ENCODE assay signal across 13 cellular contexts in genomic region chr1:151211972-151212705, GRCh38. TPM values are rescaled to one million over a fixed set of nuclear protein-coding genes. Genes with fewer than 3 reads are reported as not detected.
DNase-seq lines count a peak whose midpoint lies in the region; ATAC-seq and TF ChIP-seq lines count a peak whose summit lies in the region.
"Had no signal": no experiment of that assay in that cellular context is flagged by ENCODE, and none has a peak within 500 bp of the region (broad histone marks: within the 10 kb centered on the region; RNA-seq: fewer than 3 reads in every experiment).

No MANE protein-coding gene starts in this region.

- H3K27me3 Mint-ChIP-seq in activated naive CD4-positive, alpha-beta T cell treated with anti-CD3 and anti-CD28 coated beads, Interleukin-2, amount 10 ng/mL, durations not matched to agents 7 days and 5 days, result no peaks in the 10 kb centered on the region
- no peaks in the 10 kb centered on the region for H3K27me3 Mint-ChIP-seq in T-helper 2 cell treated with Interferon-gamma antibody and Interleukin-4, amounts not matched to agents 5 μg/mL and 100 μg/mL, for 36 hours (ENCODE audit: low read depth)
- no peaks in the 10 kb centered on the region for H3K27me3 Mint-ChIP-seq in chondrocyte (ENCODE audit: low read depth)

- CTCF ChIA-PET in activated naive CD4-positive, alpha-beta T cell treated with anti-CD3 and anti-CD28 coated beads, Interleukin-2, amount 10 ng/mL, durations not matched to agents 7 days and 5 days (lab: Charles Lee), result interaction anchor here (0.6 to 1.4 kb wide), 4 partner anchors 31 to 883 kb away, joined by 3 to 4 read pairs (median 4); no protein-coding TSS in a partner anchor

- peak overlapping the region; percentile 91 for H3K27ac Mint-ChIP-seq in activated naive CD4-positive, alpha-beta T cell treated with anti-CD3 and anti-CD28 coated beads, Interleukin-2, amount 10 ng/mL, durations not matched to agents 7 days and 5 days
- H3K27ac Mint-ChIP-seq in T-helper 2 cell treated with Interferon-gamma antibody and Interleukin-4, amounts not matched to agents 5 μg/mL and 100 μg/mL, for 36 hours, result peak overlapping the region; percentile 89
- H3K27ac Mint-ChIP-seq in chondrocyte (ENCODE audit: unreplicated experiment), result peak overlapping the region; percentile 75

- ATAC-seq in HG03135 (IDR thresholded peaks at IDR 0.05; ENCODE audit: unreplicated experiment), result no peak

- peaks cover 38% of the 10 kb centered on the region for H3K4me1 Mint-ChIP-seq in activated naive CD4-positive, alpha-beta T cell treated with anti-CD3 and anti-CD28 coated beads, Interleukin-2, amount 10 ng/mL, durations not matched to agents 7 days and 5 days
- H3K4me1 Mint-ChIP-seq in T-helper 2 cell treated with Interferon-gamma antibody and Interleukin-4, amounts not matched to agents 5 μg/mL and 100 μg/mL, for 36 hours (ENCODE audit: low read depth), result peaks cover 32% of the 10 kb centered on the region
- H3K4me1 Mint-ChIP-seq in chondrocyte (ENCODE audit: low read depth), result peaks cover 20% of the 10 kb centered on the region

- peak; percentile 27 for DNase-seq in activated naive CD4-positive, alpha-beta T cell treated with anti-CD3 and anti-CD28 coated beads, Interleukin-2, amount 10 ng/mL, durations not matched to agents 7 days and 5 days
- DNase-seq in activated naive CD4-positive, alpha-beta T cell treated with Interleukin-2 at 50 U/mL for 16 hours, result no peak
- peak; percentile 47 for DNase-seq in T-helper 2 cell treated with Interferon-gamma antibody and Interleukin-4, amounts not matched to agents 5 μg/mL and 100 μg/mL, for 36 hours (ENCODE audit: low spot score)
- peak; percentile 14 for DNase-seq in chondrocyte (ENCODE audit: low spot score)
- peak; percentile 40 for DNase-seq in renal cortical epithelial cell (ENCODE audit: low read depth)
- no peak for DNase-seq in superior temporal gyrus (ENCODE audit: extremely low spot score)
- no peak for DNase-seq in NCI-H524 (lab: John Stamatoyannopoulos, UW)
- DNase-seq: GOT3; stimulated activated CD4-positive, alpha-beta T cell treated with anti-CD3 and anti-CD28 coated beads, Interleukin-4, amount 100 ng/mL, for 4 hours; stimulated activated naive CD4-positive, alpha-beta T cell treated with Interleukin-2 at 50 U/mL for 16 hours had no signal

- H3K9me3 Mint-ChIP-seq in activated naive CD4-positive, alpha-beta T cell treated with anti-CD3 and anti-CD28 coated beads, Interleukin-2, amount 10 ng/mL, durations not matched to agents 7 days and 5 days, result no peaks in the 10 kb centered on the region
- H3K9me3 Mint-ChIP-seq in T-helper 2 cell treated with Interferon-gamma antibody and Interleukin-4, amounts not matched to agents 5 μg/mL and 100 μg/mL, for 36 hours, result no peaks in the 10 kb centered on the region
- no peaks in the 10 kb centered on the region for H3K9me3 Mint-ChIP-seq in chondrocyte (ENCODE audit: low read depth)

- peaks cover 38% of the 10 kb centered on the region for H3K36me3 Mint-ChIP-seq in activated naive CD4-positive, alpha-beta T cell treated with anti-CD3 and anti-CD28 coated beads, Interleukin-2, amount 10 ng/mL, durations not matched to agents 7 days and 5 days
- H3K36me3 Mint-ChIP-seq in T-helper 2 cell treated with Interferon-gamma antibody and Interleukin-4, amounts not matched to agents 5 μg/mL and 100 μg/mL, for 36 hours (ENCODE audit: low read depth), result peaks cover 33% of the 10 kb centered on the region
- peaks cover 18% of the 10 kb centered on the region for H3K36me3 Mint-ChIP-seq in chondrocyte (ENCODE audit: low read depth)

- TF ChIP-seq CTCF in chondrocyte (IDR thresholded peaks at IDR 0.05), result no peak

- peak overlapping the region; percentile 19 for H3K4me3 Mint-ChIP-seq in activated naive CD4-positive, alpha-beta T cell treated with anti-CD3 and anti-CD28 coated beads, Interleukin-2, amount 10 ng/mL, durations not matched to agents 7 days and 5 days
- H3K4me3 Mint-ChIP-seq in T-helper 2 cell treated with Interferon-gamma antibody and Interleukin-4, amounts not matched to agents 5 μg/mL and 100 μg/mL, for 36 hours, result peak overlapping the region; percentile 81
- H3K4me3 Mint-ChIP-seq in chondrocyte (ENCODE audit: unreplicated experiment), result no peak overlapping the region

RNA-seq across cellular contexts. Expression of gene PIP5K1A, which starts 13.8 kb away (rescaled TPM):
- total RNA-seq in chondrocyte, result 72.8 to 89.9 TPM (median 80.0 TPM) in 3 replicates
- total RNA-seq in renal cortical epithelial cell, result 67.4 and 95.5 TPM in 2 replicates

RNA-seq across cellular contexts. Expression of gene VPS72, which starts 22.1 kb away (rescaled TPM):
- total RNA-seq in chondrocyte (40.4 to 70.5 TPM (median 64.0 TPM) in 3 replicates), renal cortical epithelial cell (75.6 and 82.8 TPM in 2 replicates)

RNA-seq across cellular contexts. Expression of gene TMOD4, which starts 36.4 kb away (rescaled TPM):
- total RNA-seq in chondrocyte, result 0.60 to 1.9 TPM in 2 of 3 replicates, not detected in the other
- not detected in 2 replicates for total RNA-seq in renal cortical epithelial cell
- total RNA-seq: glomerular endothelial cell, kidney epithelial cell had no signal

RNA-seq across cellular contexts. Expression of gene PSMD4, which starts 42.4 kb away (rescaled TPM):
- total RNA-seq in chondrocyte (111 to 144 TPM (median 113 TPM) in 3 replicates), renal cortical epithelial cell (181 and 257 TPM in 2 replicates)

RNA-seq across cellular contexts. Expression of gene SCNM1, which starts 46.2 kb away (rescaled TPM):
- 39.6 to 44.3 TPM (median 40.7 TPM) in 3 replicates for total RNA-seq in chondrocyte
- 16.8 and 20.0 TPM in 2 replicates for total RNA-seq in renal cortical epithelial cell

Comparison
In these comparisons a context has a peak if more than half of its experiments do, and no peak if none do; other contexts are left out.
1. DNase-seq: peak in activated naive CD4-positive, alpha-beta T cell treated with anti-CD3 and anti-CD28 coated beads, Interleukin-2, amount 10 ng/mL, durations not matched to agents 7 days and 5 days (single experiment), T-helper 2 cell treated with Interferon-gamma antibody and Interleukin-4, amounts not matched to agents 5 μg/mL and 100 μg/mL, for 36 hours (single experiment), chondrocyte (single experiment) and renal cortical epithelial cell (single experiment); none in activated naive CD4-positive, alpha-beta T cell treated with Interleukin-2 at 50 U/mL for 16 hours (single experiment), superior temporal gyrus (single experiment) and NCI-H524 (0 of 2).
2. Peak in every context shown above with its lines, with median percentiles within 50 percentile points of each other: H3K27ac Mint-ChIP-seq.